ENCODE assay signal across 34 cellular contexts in the genomic region with DNA sequence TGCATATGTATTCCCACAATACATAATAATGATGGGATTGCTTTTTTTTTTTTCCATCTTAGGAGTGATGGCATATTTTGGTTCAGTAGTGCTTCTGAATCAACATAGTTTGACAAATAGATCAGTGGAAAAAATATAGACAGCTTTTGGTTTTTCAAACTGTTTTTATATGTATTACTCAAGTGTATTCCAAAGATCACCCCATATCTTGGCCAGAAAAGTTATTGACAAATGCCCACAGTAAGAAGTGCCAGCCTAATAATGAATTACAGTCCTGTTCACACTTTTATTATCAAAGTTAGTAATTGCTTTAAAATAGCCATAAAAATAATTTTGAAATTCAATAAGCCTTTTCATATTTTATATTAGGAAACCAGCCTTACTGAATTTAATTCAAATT.
"Had no signal": no experiment of that assay in that cellular context is flagged by ENCODE, and none has a peak within 500 bp of the region (broad histone marks: within the 10 kb centered on the region; RNA-seq: fewer than 3 reads in every experiment).

No MANE protein-coding gene starts in this region.

- H3K9ac ChIP-seq: KMS-11 had no signal

- H3K27me3 ChIP-seq: MG63 had no signal

- H3K27ac ChIP-seq: KMS-11 had no signal

- DNase-seq: Karpas-422, Kasumi-1, MG63, MM.1S, MV-4-11, NCI-H1048, NCI-H1092, NCI-H1092 treated with DMSO at 0.1 percent for 48 hours, NCI-H1105, NCI-H1105 treated with DMSO at 0.1 percent for 48 hours, NCI-H1417, NCI-H1417 treated with DMSO at 0.1 percent for 48 hours, NCI-H1436, NCI-H1436 treated with DMSO at 0.1 percent for 48 hours, NCI-H146, NCI-H1694, NCI-H1694 treated with DMSO at 0.1 percent for 48 hours, NCI-H187, NCI-H187 treated with DMSO at 0.1 percent for 48 hours, NCI-H1930, NCI-H2029, NCI-H2029 treated with DMSO at 0.1 percent for 48 hours, NCI-H2081, NCI-H2081 treated with DMSO at 0.1 percent for 48 hours, NCI-H2107, NCI-H2171, NCI-H2171 treated with DMSO at 0.1 percent for 48 hours, NCI-H2227 treated with DMSO at 0.1 percent for 48 hours, NCI-H226, NCI-H345, NCI-H446, NCI-H446 treated with DMSO at 0.1 percent for 48 hours, NCI-H510A had no signal

- H3K4me3 ChIP-seq: MG63 had no signal

- H3K36me3 ChIP-seq: MG63 had no signal

- H3K9me3 ChIP-seq: MG63 had no signal

- H3K4me2 ChIP-seq: KMS-11 had no signal
